1 cellular context compared by ENCODE assay signal in the genomic region with DNA sequence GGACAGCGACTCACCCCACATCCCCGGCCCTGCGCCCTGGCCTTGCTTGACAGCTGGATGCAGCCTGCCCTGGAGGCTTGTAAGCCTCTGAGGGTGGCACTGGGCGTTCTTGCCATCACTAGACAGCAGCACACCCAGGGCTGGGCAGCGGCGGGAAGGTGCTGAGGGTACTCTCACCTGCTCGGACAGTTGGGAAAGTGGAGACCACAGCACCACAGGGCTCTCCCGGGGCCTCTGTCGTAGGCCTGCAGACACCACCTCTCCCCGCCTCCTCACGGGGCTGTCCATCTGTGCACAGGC.
TF ChIP-seq lines count a peak whose summit lies in the region.

No MANE protein-coding gene starts in this region.

TF ChIP-seq in SK-N-SH, 30 proteins besides CTCF, POLR2A, EP300 and RAD21 (continued from another document):
- TF ChIP-seq, protein P1, sequence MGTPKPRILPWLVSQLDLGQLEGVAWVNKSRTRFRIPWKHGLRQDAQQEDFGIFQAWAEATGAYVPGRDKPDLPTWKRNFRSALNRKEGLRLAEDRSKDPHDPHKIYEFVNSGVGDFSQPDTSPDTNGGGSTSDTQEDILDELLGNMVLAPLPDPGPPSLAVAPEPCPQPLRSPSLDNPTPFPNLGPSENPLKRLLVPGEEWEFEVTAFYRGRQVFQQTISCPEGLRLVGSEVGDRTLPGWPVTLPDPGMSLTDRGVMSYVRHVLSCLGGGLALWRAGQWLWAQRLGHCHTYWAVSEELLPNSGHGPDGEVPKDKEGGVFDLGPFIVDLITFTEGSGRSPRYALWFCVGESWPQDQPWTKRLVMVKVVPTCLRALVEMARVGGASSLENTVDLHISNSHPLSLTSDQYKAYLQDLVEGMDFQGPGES (IDR thresholded peaks at IDR 0.05; ENCODE audit: low read depth, low read length): no peak
- TF ChIP-seq ELF1 (IDR thresholded peaks at IDR 0.05) (no peak), FOXJ3 (CRISPR knock-in tag; IDR thresholded peaks at IDR 0.05) (no peak), TEAD4 (IDR thresholded peaks at IDR 0.05; ENCODE audit: borderline replicate concordance, insufficient read depth) (no peak), TCF12 (IDR thresholded peaks at IDR 0.05) (no peak)
